7 cellular contexts compared by ENCODE assay signal in genomic region chr6:41787219-41787917, GRCh38. TPM values are rescaled to one million over a fixed set of nuclear protein-coding genes. Genes with fewer than 3 reads are reported as not detected.
A peak's percentile ranks its signal among the peaks of the same experiment; 100 is the strongest.
DNase-seq lines count a peak whose midpoint lies in the region; ATAC-seq lines count a peak whose summit lies in the region.

Gene TOMM6 (plus strand): TSS chr6:41787694. CDS start chr6:41787698, 4 bp downstream.

- H3K4me1 ChIP-seq in right cardiac atrium (ENCODE audit: control insufficient read depth, insufficient read depth, low read length) = no peaks in the 10 kb centered on the region

- no peaks in the 10 kb centered on the region for H3K27me3 ChIP-seq in right cardiac atrium (ENCODE audit: control insufficient read depth, insufficient read depth)

- no peaks in the 10 kb centered on the region for H3K9me3 ChIP-seq in right cardiac atrium (ENCODE audit: control insufficient read depth, low read length)

- under 1% methylated on average over 55 of the region's 55 CpGs for WGBS in right cardiac atrium

- peak within 1 kb of the TSS; percentile 68 for H3K4me3 ChIP-seq in right cardiac atrium (ENCODE audit: low read length)

- H3K27ac ChIP-seq in right cardiac atrium (ENCODE audit: low read length) = peak within 1 kb of the TSS; percentile 94

- intact Hi-C loops in right cardiac atrium (cut with DNase I) = loop anchor here (2.0 to 10.0 kb wide), 3 partner anchors 137 to 257 kb away; partner anchors contain the start of genes BYSL (in 1 of the 4) and MED20 (in 1 of the 4)

- DNase-seq in NCI-H187 (lab: John Stamatoyannopoulos, UW) (peak; percentile 73 to 84), T-helper 2 cell (peak; percentile 87 to 96 (median 92)), anterior cingulate cortex (lab: John Stamatoyannopoulos, UW) (peak; percentile 66 to 96 (median 91)), right cardiac atrium (peak; percentile 96 to 98 (median 98)), renal cortical epithelial cell (ENCODE audit: low read depth) (peak; percentile 85)

- peak; percentile 58 for ATAC-seq in GM18499 (IDR thresholded peaks at IDR 0.05; ENCODE audit: insufficient read depth, unreplicated experiment)
- ATAC-seq in HG02943 (IDR thresholded peaks at IDR 0.05; ENCODE audit: low read depth, unreplicated experiment) = peak; percentile 83
- ATAC-seq in right cardiac atrium = peak; percentile 89 to 91

RNA-seq across cellular contexts. Expression of gene TOMM6, which starts in this region (rescaled TPM):
- 100 to 1,000 TPM; 123 to 162 (median 140) TPM for total RNA-seq in right cardiac atrium
- 228 TPM for polyA plus RNA-seq in right cardiac atrium
- total RNA-seq in renal cortical epithelial cell = 60.7 and 96.6 TPM in 2 replicates

Comparison
In these comparisons a context has a peak if more than half of its experiments do, and no peak if none do; other contexts are left out.
1. Peak in every context shown above with its lines: DNase-seq, ATAC-seq, H3K4me3 ChIP-seq and H3K27ac ChIP-seq.